In the genomic region with DNA sequence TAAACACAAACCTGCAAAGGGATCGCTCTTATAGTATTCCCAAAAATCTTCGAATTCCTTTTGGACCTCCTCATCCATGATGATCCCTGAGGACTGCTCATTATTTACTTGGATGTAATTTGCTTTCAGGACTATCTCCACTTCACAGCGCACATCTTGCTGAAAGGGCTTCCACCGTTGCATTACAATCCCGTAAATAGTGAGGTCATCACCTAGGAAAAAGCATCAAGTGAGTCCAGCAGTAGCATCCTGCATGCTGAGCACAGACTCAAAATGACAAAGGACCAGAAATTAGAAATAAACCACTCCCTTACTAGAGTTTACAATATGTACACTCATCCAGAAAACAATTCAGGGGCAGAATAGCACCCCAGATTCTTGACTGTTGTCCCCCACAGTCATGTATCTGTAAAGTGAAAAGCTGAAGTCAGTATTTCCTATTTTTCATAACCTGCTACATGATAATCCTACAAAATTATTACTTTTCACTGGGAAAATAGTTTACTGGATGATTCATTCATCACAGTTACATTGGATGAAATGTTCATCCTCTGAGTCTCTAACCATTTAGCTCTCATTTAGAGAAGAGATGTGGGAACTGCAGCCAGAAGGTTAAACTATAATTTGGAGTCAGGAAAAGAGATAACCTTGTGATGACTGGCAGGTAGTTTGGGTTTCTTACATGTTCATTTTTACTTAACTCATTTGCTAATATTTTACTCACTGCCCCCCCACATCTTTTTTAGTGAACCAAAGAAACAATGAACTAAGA, we compare ENCODE assay signal across 15 cellular contexts.
"Had no signal": no experiment of that assay in that cellular context is flagged by ENCODE, and none has a peak within 500 bp of the region (broad histone marks: within the 10 kb centered on the region; RNA-seq: fewer than 3 reads in every experiment).

No MANE protein-coding gene starts in this region.

- H3K36me3 ChIP-seq: breast epithelium, ovary had no signal

- H3K27me3 ChIP-seq: ascending aorta, breast epithelium, ovary had no signal

- H3K27ac Mint-ChIP-seq: activated naive CD4-positive, alpha-beta T cell treated with anti-CD3 and anti-CD28 coated beads for 36 hours; activated naive CD8-positive, alpha-beta T cell treated with anti-CD3 and anti-CD28 coated beads, Interleukin-2, amount 50 U/mL, for 24 hours; activated T-helper 17 cell treated with anti-CD3 and anti-CD28 coated beads, Interleukin-2, amount 50 U/mL, for 72 hours; immature natural killer cell; stimulated activated memory B cell treated with anti-CD40 and anti-IgM and Interleukin-4, amounts not matched to agents 10 μg/mL and 1 μg/mL and 100 μg/mL, for 72 hours had no signal

- H3K4me3 ChIP-seq: ascending aorta, breast epithelium, lung, ovary had no signal

- ATAC-seq: activated naive CD8-positive, alpha-beta T cell treated with anti-CD3 and anti-CD28 coated beads, Interleukin-2, amount 50 U/mL, for 24 hours; activated T-helper 17 cell treated with anti-CD3 and anti-CD28 coated beads, Interleukin-2, amount 50 U/mL, for 72 hours; left colon; stimulated activated memory B cell treated with anti-CD40 and anti-IgM and Interleukin-4, amounts not matched to agents 10 μg/mL and 1 μg/mL and 100 μg/mL, for 72 hours had no signal

- DNase-seq: activated naive CD4-positive, alpha-beta T cell treated with anti-CD3 and anti-CD28 coated beads for 36 hours; activated naive CD8-positive, alpha-beta T cell treated with anti-CD3 and anti-CD28 coated beads, Interleukin-2, amount 50 U/mL, for 24 hours; cerebellar nuclear complex; effector CD8-positive, alpha-beta T cell; foreskin melanocyte; head of caudate nucleus; immature natural killer cell; left colon; ovary had no signal

- H3K4me3 Mint-ChIP-seq: activated naive CD4-positive, alpha-beta T cell treated with anti-CD3 and anti-CD28 coated beads for 36 hours; activated naive CD8-positive, alpha-beta T cell treated with anti-CD3 and anti-CD28 coated beads, Interleukin-2, amount 50 U/mL, for 24 hours; activated T-helper 17 cell treated with anti-CD3 and anti-CD28 coated beads, Interleukin-2, amount 50 U/mL, for 72 hours; immature natural killer cell; neural crest cell; stimulated activated memory B cell treated with anti-CD40 and anti-IgM and Interleukin-4, amounts not matched to agents 10 μg/mL and 1 μg/mL and 100 μg/mL, for 72 hours had no signal

- H3K27ac ChIP-seq: ascending aorta, breast epithelium, ovary had no signal

- H3K4me1 Mint-ChIP-seq: activated naive CD8-positive, alpha-beta T cell treated with anti-CD3 and anti-CD28 coated beads, Interleukin-2, amount 50 U/mL, for 24 hours; neural crest cell; stimulated activated memory B cell treated with anti-CD40 and anti-IgM and Interleukin-4, amounts not matched to agents 10 μg/mL and 1 μg/mL and 100 μg/mL, for 72 hours had no signal

- H3K9me3 Mint-ChIP-seq: activated naive CD4-positive, alpha-beta T cell treated with anti-CD3 and anti-CD28 coated beads for 36 hours; activated naive CD8-positive, alpha-beta T cell treated with anti-CD3 and anti-CD28 coated beads, Interleukin-2, amount 50 U/mL, for 24 hours; activated T-helper 17 cell treated with anti-CD3 and anti-CD28 coated beads, Interleukin-2, amount 50 U/mL, for 72 hours; immature natural killer cell; neural crest cell; stimulated activated memory B cell treated with anti-CD40 and anti-IgM and Interleukin-4, amounts not matched to agents 10 μg/mL and 1 μg/mL and 100 μg/mL, for 72 hours had no signal

- H3K4me1 ChIP-seq: ascending aorta, breast epithelium had no signal

- H3K27me3 Mint-ChIP-seq: activated naive CD8-positive, alpha-beta T cell treated with anti-CD3 and anti-CD28 coated beads, Interleukin-2, amount 50 U/mL, for 24 hours; activated T-helper 17 cell treated with anti-CD3 and anti-CD28 coated beads, Interleukin-2, amount 50 U/mL, for 72 hours; stimulated activated memory B cell treated with anti-CD40 and anti-IgM and Interleukin-4, amounts not matched to agents 10 μg/mL and 1 μg/mL and 100 μg/mL, for 72 hours had no signal

- H3K9me3 ChIP-seq: ascending aorta, breast epithelium, ovary had no signal
